Comparison of ENCODE assay signal across 22 cellular contexts in the genomic region with DNA sequence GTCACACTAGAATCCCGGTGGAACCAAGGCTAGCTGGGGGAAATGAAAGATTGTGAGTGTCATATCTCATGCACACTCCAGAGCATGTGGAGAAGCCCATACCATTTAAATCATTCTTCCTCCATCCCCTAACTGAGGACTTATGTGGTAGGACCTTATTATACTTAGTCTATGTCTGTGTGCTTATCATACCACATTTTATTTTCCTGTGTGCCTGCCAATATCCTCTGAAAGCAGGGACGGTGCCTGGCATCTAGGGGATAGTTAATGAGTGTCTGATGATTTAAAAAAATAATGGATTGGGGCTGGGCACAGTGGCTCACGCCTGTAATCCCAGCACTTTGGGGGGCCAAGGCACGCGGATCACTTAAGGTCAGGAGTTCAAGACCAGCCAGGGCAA.
"Had no signal": no experiment of that assay in that cellular context is flagged by ENCODE, and none has a peak within 500 bp of the region (broad histone marks: within the 10 kb centered on the region; RNA-seq: fewer than 3 reads in every experiment).

No MANE protein-coding gene starts in this region.

- H3K4me3 Mint-ChIP-seq: activated B cell treated with CpG ODN at 0.5 μM for 24 hours; activated CD4-positive, alpha-beta memory T cell treated with anti-CD3 and anti-CD28 coated beads, Interleukin-2, amount 10 ng/mL, durations not matched to agents 7 days and 5 days; activated CD8-positive, alpha-beta memory T cell treated with anti-CD3 and anti-CD28 coated beads, Interleukin-2, amount 10 ng/mL, durations not matched to agents 7 days and 5 days; activated naive CD8-positive, alpha-beta T cell treated with anti-CD3 and anti-CD28 coated beads for 36 hours; naive thymus-derived CD4-positive, alpha-beta T cell; neural progenitor cell; stimulated activated naive B cell treated with anti-CD40 and anti-IgM and Interleukin-4, amounts not matched to agents 10 μg/mL and 1 μg/mL and 100 μg/mL, for 72 hours had no signal

- H3K27me3 ChIP-seq: cardiac muscle cell, neural progenitor cell, pancreas, thyroid gland, uterus had no signal

- H3K9me3 Mint-ChIP-seq: activated B cell treated with CpG ODN at 0.5 μM for 24 hours; activated CD4-positive, alpha-beta memory T cell treated with anti-CD3 and anti-CD28 coated beads, Interleukin-2, amount 10 ng/mL, durations not matched to agents 7 days and 5 days; activated naive CD8-positive, alpha-beta T cell treated with anti-CD3 and anti-CD28 coated beads for 36 hours; neural progenitor cell; stimulated activated naive B cell treated with anti-CD40 and anti-IgM and Interleukin-4, amounts not matched to agents 10 μg/mL and 1 μg/mL and 100 μg/mL, for 72 hours had no signal

- FAIRE-seq: colon, endometrium, pancreas had no signal

- H3K27ac ChIP-seq: cardiac muscle cell, neural progenitor cell, pancreas, uterus had no signal

- H3K4me1 ChIP-seq: uterus had no signal

- H3K27ac Mint-ChIP-seq: activated B cell treated with CpG ODN at 0.5 μM for 24 hours; activated CD4-positive, alpha-beta memory T cell treated with anti-CD3 and anti-CD28 coated beads, Interleukin-2, amount 10 ng/mL, durations not matched to agents 7 days and 5 days; activated CD8-positive, alpha-beta memory T cell treated with anti-CD3 and anti-CD28 coated beads, Interleukin-2, amount 10 ng/mL, durations not matched to agents 7 days and 5 days; activated naive CD8-positive, alpha-beta T cell treated with anti-CD3 and anti-CD28 coated beads for 36 hours; naive thymus-derived CD4-positive, alpha-beta T cell; neural progenitor cell; stimulated activated naive B cell treated with anti-CD40 and anti-IgM and Interleukin-4, amounts not matched to agents 10 μg/mL and 1 μg/mL and 100 μg/mL, for 72 hours had no signal

- H3K36me3 ChIP-seq: cardiac muscle cell, neural progenitor cell, pancreas, thyroid gland, uterus had no signal

- H3K9me3 ChIP-seq: pancreas, thyroid gland, uterus had no signal

- H3K4me1 Mint-ChIP-seq: activated B cell treated with CpG ODN at 0.5 μM for 24 hours; activated CD4-positive, alpha-beta memory T cell treated with anti-CD3 and anti-CD28 coated beads, Interleukin-2, amount 10 ng/mL, durations not matched to agents 7 days and 5 days; activated CD8-positive, alpha-beta memory T cell treated with anti-CD3 and anti-CD28 coated beads, Interleukin-2, amount 10 ng/mL, durations not matched to agents 7 days and 5 days; activated naive CD8-positive, alpha-beta T cell treated with anti-CD3 and anti-CD28 coated beads for 36 hours had no signal

- H3K4me3 ChIP-seq: cardiac muscle cell, neural progenitor cell, pancreas, thyroid gland, uterus had no signal

- DNase-seq: activated B cell treated with CpG ODN at 0.5 μM for 24 hours; activated CD4-positive, alpha-beta memory T cell treated with anti-CD3 and anti-CD28 coated beads, Interleukin-2, amount 10 ng/mL, durations not matched to agents 7 days and 5 days; activated CD4-positive, alpha-beta T cell treated with anti-CD3 and anti-CD28 coated beads for 4 hours; activated CD8-positive, alpha-beta memory T cell treated with anti-CD3 and anti-CD28 coated beads, Interleukin-2, amount 10 ng/mL, durations not matched to agents 7 days and 5 days; activated naive CD8-positive, alpha-beta T cell treated with anti-CD3 and anti-CD28 coated beads for 36 hours; amniotic stem cell; erythroblast; foreskin melanocyte; glutamatergic neuron; kidney glomerular epithelial cell; mesendoderm; naive thymus-derived CD4-positive, alpha-beta T cell; pancreas; stimulated activated naive B cell treated with anti-CD40 and anti-IgM and Interleukin-4, amounts not matched to agents 10 μg/mL and 1 μg/mL and 100 μg/mL, for 72 hours; SW 1271; T-helper 2 cell; thyroid gland; uterus had no signal

- H3K9ac ChIP-seq: neural progenitor cell had no signal

- H3K36me3 Mint-ChIP-seq: activated CD8-positive, alpha-beta memory T cell treated with anti-CD3 and anti-CD28 coated beads, Interleukin-2, amount 10 ng/mL, durations not matched to agents 7 days and 5 days; activated naive CD8-positive, alpha-beta T cell treated with anti-CD3 and anti-CD28 coated beads for 36 hours; naive thymus-derived CD4-positive, alpha-beta T cell; stimulated activated naive B cell treated with anti-CD40 and anti-IgM and Interleukin-4, amounts not matched to agents 10 μg/mL and 1 μg/mL and 100 μg/mL, for 72 hours had no signal

- H3K27me3 Mint-ChIP-seq: activated B cell treated with CpG ODN at 0.5 μM for 24 hours; activated CD4-positive, alpha-beta memory T cell treated with anti-CD3 and anti-CD28 coated beads, Interleukin-2, amount 10 ng/mL, durations not matched to agents 7 days and 5 days; activated CD8-positive, alpha-beta memory T cell treated with anti-CD3 and anti-CD28 coated beads, Interleukin-2, amount 10 ng/mL, durations not matched to agents 7 days and 5 days; activated naive CD8-positive, alpha-beta T cell treated with anti-CD3 and anti-CD28 coated beads for 36 hours; stimulated activated naive B cell treated with anti-CD40 and anti-IgM and Interleukin-4, amounts not matched to agents 10 μg/mL and 1 μg/mL and 100 μg/mL, for 72 hours had no signal
